ENCODE assay signal across 9 cellular contexts in genomic region chr19:41930926-41931592, GRCh38. TPM values are rescaled to one million over a fixed set of nuclear protein-coding genes. Genes with fewer than 3 reads are reported as not detected.
DNase-seq lines count a peak whose midpoint lies in the region; ATAC-seq and TF ChIP-seq lines count a peak whose summit lies in the region.
"Had no signal": no experiment of that assay in that cellular context is flagged by ENCODE, and none has a peak within 500 bp of the region (broad histone marks: within the 10 kb centered on the region; RNA-seq: fewer than 3 reads in every experiment).

No MANE protein-coding gene starts in this region.

- H3K4me1 Mint-ChIP-seq in CD4-positive, CD25-positive, alpha-beta regulatory T cell, result peaks cover 0 to 58% (median 28%) of the 10 kb centered on the region in 4 donors
- H3K4me1 Mint-ChIP-seq in H9 (peaks cover 24 to 54% of the 10 kb centered on the region in 2 experiments), T-cell (peaks cover 48 to 57% (median 53%) of the 10 kb centered on the region in 3 donors)

- no peak overlapping the region for H2BK5ac ChIP-seq in H9 (ENCODE audit: insufficient read length, low read length)

- no peak overlapping the region for H2BK20ac ChIP-seq in H9 (ENCODE audit: low read depth, low read length, poor library complexity, severe bottlenecking)

- no peak overlapping the region for H3K56ac ChIP-seq in H9 (ENCODE audit: insufficient read length, low read depth, low read length)

- no peak overlapping the region for H3K14ac ChIP-seq in H9 (ENCODE audit: insufficient read depth, low read length)

- H3K27me3 Mint-ChIP-seq in CD4-positive, CD25-positive, alpha-beta regulatory T cell, result peaks cover 17% of the 10 kb centered on the region
- H3K27me3 Mint-ChIP-seq in H9 (ENCODE audit: low read depth) (no peaks in the 10 kb centered on the region; the same call in none of the 2 replicates), T-cell (peaks cover 4 to 7% of the 10 kb centered on the region in 2 donors)

- no peak overlapping the region for H3K18ac ChIP-seq in H9 (ENCODE audit: insufficient read length, low read depth, low read length)

- H3K79me1 ChIP-seq in H9 (ENCODE audit: insufficient read depth, low read depth, low read length, poor library complexity, severe bottlenecking), result no peaks in the 10 kb centered on the region

- POLR2A ChIA-PET in T-cell (lab: Charles Lee), result interaction anchor here in 1 of 2 donors (0.6 kb wide), 1 partner anchor 56 kb away, joined by 3 read pairs; no protein-coding TSS in a partner anchor

- H4K91ac ChIP-seq in H9 (ENCODE audit: insufficient read length, low read depth, low read length), result no peak overlapping the region

- no peaks in the 10 kb centered on the region for H3K36me3 Mint-ChIP-seq in CD4-positive, CD25-positive, alpha-beta regulatory T cell
- H3K36me3 Mint-ChIP-seq in H9 (ENCODE audit: insufficient read depth in 1 of 3, low read depth in 3 of 3) (no peaks in the 10 kb centered on the region), T-cell (no peaks in the 10 kb centered on the region)

- peak overlapping the region; percentile 41 to 92 (median 64) for H3K27ac Mint-ChIP-seq in CD4-positive, CD25-positive, alpha-beta regulatory T cell
- H3K27ac Mint-ChIP-seq in H9 (no peak overlapping the region), T-cell (peak overlapping the region; percentile 4 to 69)

- peaks cover 2% of the 10 kb centered on the region for H3K23me2 ChIP-seq in H9 (ENCODE audit: insufficient read length, low read depth, low read length, poor library complexity, severe bottlenecking)

- H3K23ac ChIP-seq in H9 (ENCODE audit: insufficient read length, low read depth, low read length), result no peak overlapping the region

- H3K36me3 ChIP-seq in CD4-positive, CD25-positive, alpha-beta regulatory T cell (ENCODE audit: control insufficient read depth, insufficient read depth, low read length), result no peaks in the 10 kb centered on the region
- H3K36me3 ChIP-seq in iPS-18a (ENCODE audit: control insufficient read depth, low read depth, low read length), result no peaks in the 10 kb centered on the region

- H4K5ac ChIP-seq in H9 (ENCODE audit: insufficient read length, low read depth, low read length), result no peak overlapping the region

- no peak overlapping the region for H4K8ac ChIP-seq in H9 (replicated peaks; ENCODE audit: insufficient read length, low read depth, low read length)

- no peak overlapping the region for H2BK120ac ChIP-seq in H9 (ENCODE audit: low read depth, low read length, poor library complexity, severe bottlenecking)

- peaks cover 0 to 4% (median 0%) of the 10 kb centered on the region in 7 donors for H3K9me3 Mint-ChIP-seq in CD4-positive, CD25-positive, alpha-beta regulatory T cell
- H3K9me3 Mint-ChIP-seq in H9 (peaks cover 0 to 3% of the 10 kb centered on the region in 2 experiments; a peak in 3 of 5 replicates), T-cell (no peaks in the 10 kb centered on the region)

- H3K4me3 ChIP-seq in CD4-positive, CD25-positive, alpha-beta regulatory T cell (ENCODE audit: low read depth, low read length), result no peak overlapping the region
- peak overlapping the region; percentile 19 for H3K4me3 ChIP-seq in iPS-18a (ENCODE audit: low read length)

- H3K4ac ChIP-seq in H9 (ENCODE audit: low read depth, low read length), result no peak overlapping the region

- H3K4me2 ChIP-seq in H9 (ENCODE audit: insufficient read depth, insufficient read length, low read length), result no peak overlapping the region

- no peak for ATAC-seq in CD4-positive, CD25-positive, alpha-beta regulatory T cell (ENCODE audit: low read depth in 2 of 2)
- ATAC-seq in T-cell (replicated peaks in 1 of 4), result no peak
- ATAC-seq in HG02870 (IDR thresholded peaks at IDR 0.05; ENCODE audit: unreplicated experiment), result no peak

- no peak overlapping the region for H2AK5ac ChIP-seq in H9 (ENCODE audit: insufficient read length, low read length)

- H3K79me2 ChIP-seq in H9 (ENCODE audit: insufficient read depth, low read length), result no peaks in the 10 kb centered on the region

- H3K4me3 Mint-ChIP-seq in CD4-positive, CD25-positive, alpha-beta regulatory T cell, result peak overlapping the region in 2 of 4 donors; percentile 65 to 83
- H3K4me3 Mint-ChIP-seq in H9 (no peak overlapping the region; a peak in 1 of 5 replicates), T-cell (no peak overlapping the region)

- H2AFZ ChIP-seq in H9 (ENCODE audit: low read length), result no peak overlapping the region

- H3K9ac ChIP-seq in H9 (ENCODE audit: extremely low read depth, insufficient read length, low read length) (no peak overlapping the region), iPS-18a (ENCODE audit: low read length) (no peak overlapping the region)

- no peak overlapping the region for H2BK15ac ChIP-seq in H9 (ENCODE audit: low read depth, low read length)

- CTCF ChIA-PET in T-cell (lab: Charles Lee), result interaction anchor here in 1 of 2 donors (0.7 to 1.3 kb wide), 2 partner anchors 43 to 332 kb away, joined by 3 to 4 read pairs; no protein-coding TSS in a partner anchor

- TF ChIP-seq CTCF in H9 (conservative IDR thresholded peaks at IDR 0.05), result peak; percentile 85

- no peaks in the 10 kb centered on the region for H3K9me3 ChIP-seq in CD4-positive, CD25-positive, alpha-beta regulatory T cell (ENCODE audit: control insufficient read depth in 2 of 2, low read length in 2 of 2)
- H3K9me3 ChIP-seq in H9 (ENCODE audit: control insufficient read depth, low read depth, low read length), result no peaks in the 10 kb centered on the region
- H3K9me3 ChIP-seq in iPS-18a (ENCODE audit: control insufficient read depth, low read depth, low read length), result no peaks in the 10 kb centered on the region

- WGBS in H9 (ENCODE audit: extremely low coverage, insufficient read length, low lambda C conversion rate), result no CpG with 5 or more reads among the region's 17 CpGs

- no peak overlapping the region for H2BK12ac ChIP-seq in H9 (ENCODE audit: insufficient read length, low read depth, low read length)

- H4K20me1 ChIP-seq in H9 (ENCODE audit: control insufficient read depth, insufficient read depth, insufficient read length), result no peaks in the 10 kb centered on the region

- no peak for DNase-seq in CD4-positive, CD25-positive, alpha-beta regulatory T cell
- DNase-seq in H9 (peak; percentile 84), T-cell (no peak), pons (ENCODE audit: low spot score) (no peak), cerebellar nuclear complex (lab: John Stamatoyannopoulos, UW) (no peak), GDM1 (lab: John Stamatoyannopoulos, UW) (no peak)
- DNase-seq: stimulated activated naive CD4-positive, alpha-beta T cell treated with Interleukin-2 at 50 U/mL for 16 hours had no signal

- H3K27ac ChIP-seq in CD4-positive, CD25-positive, alpha-beta regulatory T cell (ENCODE audit: insufficient read depth, low read length, poor library complexity, severe bottlenecking), result no peak overlapping the region
- no peak overlapping the region for H3K27ac ChIP-seq in H9 (ENCODE audit: insufficient read length, low read depth, low read length)
- no peak overlapping the region for H3K27ac ChIP-seq in iPS-18a (ENCODE audit: low read length)

- peaks cover 45% of the 10 kb centered on the region for H3K4me1 ChIP-seq in CD4-positive, CD25-positive, alpha-beta regulatory T cell (ENCODE audit: control insufficient read depth, insufficient read depth, low read length, poor library complexity, severe bottlenecking)
- H3K4me1 ChIP-seq in H9 (ENCODE audit: insufficient read depth, low read length) (peaks cover 5% of the 10 kb centered on the region; the same call in 1 of the 2 replicates), iPS-18a (ENCODE audit: control insufficient read depth, low read depth, low read length) (peaks cover 4% of the 10 kb centered on the region)

- H3T11ph ChIP-seq in H9 (ENCODE audit: low read length), result no peak overlapping the region

- H3K27me3 ChIP-seq in CD4-positive, CD25-positive, alpha-beta regulatory T cell (ENCODE audit: control insufficient read depth, insufficient read depth, low read length), result peaks cover 4% of the 10 kb centered on the region
- H3K27me3 ChIP-seq in H9 (ENCODE audit: insufficient read depth, low read length) (peaks cover 86% of the 10 kb centered on the region), iPS-18a (ENCODE audit: control insufficient read depth, insufficient read depth, low read length) (peaks cover 100% of the 10 kb centered on the region)

RNA-seq across cellular contexts. Expression of gene ERFL, which starts 2.8 kb away (rescaled TPM):
- total RNA-seq in CD4-positive, CD25-positive, alpha-beta regulatory T cell, result 4.7 TPM
- polyA plus RNA-seq in CD4-positive, CD25-positive, alpha-beta regulatory T cell, result not detected
- total RNA-seq in H9 (2021) (0.11 and 0.22 TPM in 2 replicates), T-cell (1 to 10 TPM; 5.9 to 8.5 (median 6.3) TPM)

RNA-seq across cellular contexts. Expression of gene RABAC1, which starts 28.1 kb away (rescaled TPM):
- 94.0 TPM for total RNA-seq in CD4-positive, CD25-positive, alpha-beta regulatory T cell
- 100 to 1,000 TPM; 184 to 261 (median 237) TPM for polyA plus RNA-seq in CD4-positive, CD25-positive, alpha-beta regulatory T cell
- total RNA-seq in H9 (2021), result 94.0 and 105 TPM in 2 replicates
- total RNA-seq in T-cell, result 100 to 1,000 TPM in 4 of 5 donors, 10 to 100 TPM in 1; 67.0 to 143 (median 131) TPM

RNA-seq across cellular contexts. Expression of gene ARHGEF1, which starts 48.1 kb away (rescaled TPM):
- total RNA-seq in CD4-positive, CD25-positive, alpha-beta regulatory T cell, result 1,312 TPM
- polyA plus RNA-seq in CD4-positive, CD25-positive, alpha-beta regulatory T cell, result 100 to 1,000 TPM; 162 to 187 (median 180) TPM
- 47.0 and 50.3 TPM in 2 replicates for total RNA-seq in H9 (2021)
- total RNA-seq in T-cell, result 1,000 to 10,000 TPM; 1,130 to 1,360 (median 1,288) TPM

RNA-seq across cellular contexts. Expression of gene CD79A, which starts 54.0 kb away (rescaled TPM):
- total RNA-seq in CD4-positive, CD25-positive, alpha-beta regulatory T cell, result 4.9 TPM
- polyA plus RNA-seq in CD4-positive, CD25-positive, alpha-beta regulatory T cell, result 10 to 100 TPM; 10.6 to 17.9 (median 16.4) TPM
- total RNA-seq in H9 (2021) (0.22 and 0.39 TPM in 2 replicates), T-cell (10 to 100 TPM; 15.9 to 51.1 (median 19.0) TPM)

Comparison
In these comparisons a context has a peak if more than half of its experiments do, and no peak if none do; other contexts are left out.
1. H3K27ac Mint-ChIP-seq: peak in CD4-positive, CD25-positive, alpha-beta regulatory T cell (3 of 3) and T-cell (2 of 2); none in H9 (0 of 3).
2. RNA of gene ARHGEF1, which starts 48.1 kb away (total RNA-seq): 1,312 TPM in CD4-positive, CD25-positive, alpha-beta regulatory T cell (single experiment) and 1,130 to 1,360 TPM in T-cell; 47.0 to 50.3 TPM in H9; every median in the first group is over 10 times any median in the second.